In genomic region chr5:54522080-54522479, GRCh38 we compare ENCODE assay signal across 10 cellular contexts. TPM values are rescaled to one million over a fixed set of nuclear protein-coding genes. Genes with fewer than 3 reads are reported as not detected.
DNase-seq lines count a peak whose midpoint lies in the region; ATAC-seq lines count a peak whose summit lies in the region.
"Had no signal": no experiment of that assay in that cellular context is flagged by ENCODE, and none has a peak within 500 bp of the region (broad histone marks: within the 10 kb centered on the region; RNA-seq: fewer than 3 reads in every experiment).

No MANE protein-coding gene starts in this region.

- H3K36me3 ChIP-seq in muscle layer of duodenum (ENCODE audit: control insufficient read depth in 1 of 2, insufficient read depth in 2 of 2, low read length in 2 of 2) (no peaks in the 10 kb centered on the region), aorta (ENCODE audit: control insufficient read depth in 1 of 2, insufficient read depth in 2 of 2, low read length in 1 of 2) (peaks cover 0 to 3% of the 10 kb centered on the region in 2 donors)

- H3K27me3 Mint-ChIP-seq in stimulated activated naive CD8-positive, alpha-beta T cell treated with anti-CD3 and anti-CD28 coated beads, Interleukin-15, Interleukin-2, amounts not matched to agents 100 ng/mL and 50 ng/mL, for 24 hours: peaks cover 2% of the 10 kb centered on the region
- H3K27me3 Mint-ChIP-seq in activated naive CD8-positive, alpha-beta T cell treated with anti-CD3 and anti-CD28 coated beads, Interleukin-2, amount 10 ng/mL, durations not matched to agents 7 days and 5 days: peaks cover 1% of the 10 kb centered on the region

- H3K4me1 ChIP-seq in muscle layer of duodenum (ENCODE audit: control insufficient read depth in 1 of 2, insufficient read depth in 2 of 2, low read length in 2 of 2) (peaks cover 32 to 38% of the 10 kb centered on the region in 2 donors), aorta (ENCODE audit: control insufficient read depth in 1 of 2, insufficient read depth in 2 of 2, low read length in 2 of 2) (peaks cover 0 to 2% of the 10 kb centered on the region in 2 donors)

- DNase-seq in stimulated activated naive CD8-positive, alpha-beta T cell treated with anti-CD3 and anti-CD28 coated beads, Interleukin-15, Interleukin-2, amounts not matched to agents 100 U/mL and 50 U/mL, for 24 hours: no peak
- no peak for DNase-seq in activated naive CD8-positive, alpha-beta T cell treated with anti-CD3 and anti-CD28 coated beads, Interleukin-2, amount 10 ng/mL, durations not matched to agents 7 days and 5 days
- no peak for DNase-seq in aorta
- no peak for DNase-seq in NCI-H2029 (lab: John Stamatoyannopoulos, UW)
- DNase-seq in NCI-H2171 (lab: John Stamatoyannopoulos, UW): no peak
- DNase-seq: HCEC 1CT, NCI-H510A treated with DMSO at 0.1 percent for 48 hours had no signal

- no peak overlapping the region for H3K27ac Mint-ChIP-seq in stimulated activated naive CD8-positive, alpha-beta T cell treated with anti-CD3 and anti-CD28 coated beads, Interleukin-15, Interleukin-2, amounts not matched to agents 100 ng/mL and 50 ng/mL, for 24 hours
- H3K27ac Mint-ChIP-seq in activated naive CD8-positive, alpha-beta T cell treated with anti-CD3 and anti-CD28 coated beads, Interleukin-2, amount 10 ng/mL, durations not matched to agents 7 days and 5 days: no peak overlapping the region

- peak overlapping the region; percentile 71 to 77 for H3K4me3 ChIP-seq in muscle layer of duodenum (ENCODE audit: low read depth in 1 of 2, low read length in 2 of 2)
- H3K4me3 ChIP-seq in aorta (ENCODE audit: low read length in 2 of 2): peak overlapping the region; percentile 78 to 88

- WGBS in aorta, 2 donors: 5 to 6% methylated on average over 4 of the region's 4 CpGs

- H3K27me3 ChIP-seq in muscle layer of duodenum (ENCODE audit: low read depth, low read length): no peaks in the 10 kb centered on the region
- H3K27me3 ChIP-seq in aorta (ENCODE audit: control insufficient read depth in 1 of 2, insufficient read depth in 2 of 2, low read length in 1 of 2): no peaks in the 10 kb centered on the region

- no peak for ATAC-seq in stimulated activated naive CD8-positive, alpha-beta T cell treated with anti-CD3 and anti-CD28 coated beads, Interleukin-15, Interleukin-2, amounts not matched to agents 100 U/mL and 50 U/mL, for 24 hours
- no peak for ATAC-seq in activated naive CD8-positive, alpha-beta T cell treated with anti-CD3 and anti-CD28 coated beads, Interleukin-2, amount 10 ng/mL, durations not matched to agents 7 days and 5 days (ENCODE audit: low read depth)
- ATAC-seq in aorta (ENCODE audit: low FRiP score) (no peak), HG03108 (IDR thresholded peaks at IDR 0.05; ENCODE audit: unreplicated experiment) (no peak)

- POLR2A ChIA-PET in activated naive CD8-positive, alpha-beta T cell treated with anti-CD3 and anti-CD28 coated beads, Interleukin-2, amount 10 ng/mL, durations not matched to agents 7 days and 5 days (lab: Charles Lee): no interaction called here

- H3K9me3 Mint-ChIP-seq in stimulated activated naive CD8-positive, alpha-beta T cell treated with anti-CD3 and anti-CD28 coated beads, Interleukin-15, Interleukin-2, amounts not matched to agents 100 ng/mL and 50 ng/mL, for 24 hours: no peaks in the 10 kb centered on the region
- H3K9me3 Mint-ChIP-seq in activated naive CD8-positive, alpha-beta T cell treated with anti-CD3 and anti-CD28 coated beads, Interleukin-2, amount 10 ng/mL, durations not matched to agents 7 days and 5 days: no peaks in the 10 kb centered on the region

- intact Hi-C loops in aorta (cut with DNase I): loop anchor here (5.0 kb wide), 2 partner anchors 60 to 180 kb away; no protein-coding TSS in a partner anchor

- H3K27ac ChIP-seq in muscle layer of duodenum (ENCODE audit: low read length) (peak overlapping the region; percentile 90), aorta (ENCODE audit: low read depth in 1 of 2, low read length in 2 of 2) (peak overlapping the region in 1 of 2 donors; percentile 33)

- H3K9me3 ChIP-seq in muscle layer of duodenum (ENCODE audit: control insufficient read depth in 1 of 2, low read length in 2 of 2) (no peaks in the 10 kb centered on the region), aorta (ENCODE audit: control insufficient read depth, low read length) (no peaks in the 10 kb centered on the region)

- H3K4me3 Mint-ChIP-seq in stimulated activated naive CD8-positive, alpha-beta T cell treated with anti-CD3 and anti-CD28 coated beads, Interleukin-15, Interleukin-2, amounts not matched to agents 100 ng/mL and 50 ng/mL, for 24 hours: peak overlapping the region; percentile 60
- peak overlapping the region; percentile 18 for H3K4me3 Mint-ChIP-seq in activated naive CD8-positive, alpha-beta T cell treated with anti-CD3 and anti-CD28 coated beads, Interleukin-2, amount 10 ng/mL, durations not matched to agents 7 days and 5 days

- peaks cover 70% of the 10 kb centered on the region for H3K4me1 Mint-ChIP-seq in stimulated activated naive CD8-positive, alpha-beta T cell treated with anti-CD3 and anti-CD28 coated beads, Interleukin-15, Interleukin-2, amounts not matched to agents 100 ng/mL and 50 ng/mL, for 24 hours (ENCODE audit: low read depth)
- peaks cover 34% of the 10 kb centered on the region for H3K4me1 Mint-ChIP-seq in activated naive CD8-positive, alpha-beta T cell treated with anti-CD3 and anti-CD28 coated beads, Interleukin-2, amount 10 ng/mL, durations not matched to agents 7 days and 5 days

- H3K36me3 Mint-ChIP-seq in stimulated activated naive CD8-positive, alpha-beta T cell treated with anti-CD3 and anti-CD28 coated beads, Interleukin-15, Interleukin-2, amounts not matched to agents 100 ng/mL and 50 ng/mL, for 24 hours (ENCODE audit: low read depth): peaks cover 7% of the 10 kb centered on the region
- H3K36me3 Mint-ChIP-seq in activated naive CD8-positive, alpha-beta T cell treated with anti-CD3 and anti-CD28 coated beads, Interleukin-2, amount 10 ng/mL, durations not matched to agents 7 days and 5 days: peaks cover 17% of the 10 kb centered on the region

RNA-seq across cellular contexts. Expression of gene SNX18, which starts 4.5 kb away (rescaled TPM):
- total RNA-seq in activated naive CD8-positive, alpha-beta T cell treated with anti-CD3 and anti-CD28 coated beads, Interleukin-2, amount 10 ng/mL, durations not matched to agents 7 days and 5 days: 10 to 100 TPM; 24.6 to 26.2 TPM
- 100 to 1,000 TPM in 1 of 2 donors, 10 to 100 TPM in 1; 84.4 to 110 TPM for total RNA-seq in aorta
- 10 to 100 TPM; 31.6 to 37.3 TPM for polyA plus RNA-seq in aorta
